In genomic region chr7:144834516-144835165, GRCh38 we compare ENCODE assay signal across 8 cellular contexts. TPM values are rescaled to one million over a fixed set of nuclear protein-coding genes. Genes with fewer than 3 reads are reported as not detected.
A peak's percentile ranks its signal among the peaks of the same experiment; 100 is the strongest.
DNase-seq lines count a peak whose midpoint lies in the region; ATAC-seq and TF ChIP-seq lines count a peak whose summit lies in the region.

No MANE protein-coding gene starts in this region.

- peak; percentile 30 for ATAC-seq in GM19324 (IDR thresholded peaks at IDR 0.05; ENCODE audit: low FRiP score, unreplicated experiment)
- peak; percentile 53 for ATAC-seq in HG03354 (IDR thresholded peaks at IDR 0.05; ENCODE audit: poor library complexity, severe bottlenecking, unreplicated experiment)
- ATAC-seq in foreskin keratinocyte, result no peak

- H3K9me3 Mint-ChIP-seq in T-helper 1 cell treated with Interleukin-12 subunit alpha and Interleukin-12 subunit beta and Interleukin-4 antibody, amounts not matched to agents 30 μg/mL and 1 μg/mL, for 36 hours, result peaks cover 19% of the 10 kb centered on the region

- H3K27ac ChIP-seq in coronary artery (peak overlapping the region; percentile 97 to 98), mesodermal cell (ENCODE audit: low read depth, low read length, severe bottlenecking) (no peak overlapping the region), tibial artery (peak overlapping the region; percentile 88 to 99), foreskin keratinocyte (no peak overlapping the region)

- H3K27ac Mint-ChIP-seq in T-helper 1 cell treated with Interleukin-12 subunit alpha and Interleukin-12 subunit beta and Interleukin-4 antibody, amounts not matched to agents 30 μg/mL and 1 μg/mL, for 36 hours, result peak overlapping the region; percentile 98

- no peaks in the 10 kb centered on the region for H3K36me3 ChIP-seq in mesodermal cell (ENCODE audit: control insufficient read depth, insufficient read depth, low read length)
- no peaks in the 10 kb centered on the region for H3K36me3 ChIP-seq in tibial artery

- peaks cover 17% of the 10 kb centered on the region for H3K36me3 Mint-ChIP-seq in T-helper 1 cell treated with Interleukin-12 subunit alpha and Interleukin-12 subunit beta and Interleukin-4 antibody, amounts not matched to agents 30 μg/mL and 1 μg/mL, for 36 hours (ENCODE audit: low read depth)

- peak overlapping the region; percentile 94 for H3K4me3 Mint-ChIP-seq in T-helper 1 cell treated with Interleukin-12 subunit alpha and Interleukin-12 subunit beta and Interleukin-4 antibody, amounts not matched to agents 30 μg/mL and 1 μg/mL, for 36 hours

- intact Hi-C loops in tibial artery (cut with DNase I; ENCODE audit: low total_unique reads), result no loop called here

- H3K9me3 ChIP-seq in mesodermal cell (ENCODE audit: control insufficient read depth, low read length) (no peaks in the 10 kb centered on the region), tibial artery (no peaks in the 10 kb centered on the region)

- H3K4me1 Mint-ChIP-seq in T-helper 1 cell treated with Interleukin-12 subunit alpha and Interleukin-12 subunit beta and Interleukin-4 antibody, amounts not matched to agents 30 μg/mL and 1 μg/mL, for 36 hours (ENCODE audit: low read depth), result peaks cover 31% of the 10 kb centered on the region

- no peaks in the 10 kb centered on the region for H3K27me3 ChIP-seq in tibial artery
- no peaks in the 10 kb centered on the region for H3K27me3 ChIP-seq in foreskin keratinocyte

- peak overlapping the region; percentile 90 for H3K4me3 ChIP-seq in coronary artery
- H3K4me3 ChIP-seq in mesodermal cell (ENCODE audit: extremely low read depth, insufficient read depth, low read length, poor library complexity, severe bottlenecking), result peak overlapping the region; percentile 69
- peak overlapping the region; percentile 70 to 91 for H3K4me3 ChIP-seq in tibial artery

- no peaks in the 10 kb centered on the region for H3K4me1 ChIP-seq in mesodermal cell (ENCODE audit: control insufficient read depth, insufficient read depth, low read length, poor library complexity, severe bottlenecking)
- H3K4me1 ChIP-seq in tibial artery, result peaks cover 0 to 15% (median 0%) of the 10 kb centered on the region in 4 donors
- no peaks in the 10 kb centered on the region for H3K4me1 ChIP-seq in foreskin keratinocyte

- WGBS in mesodermal cell (ENCODE audit: insufficient coverage in 2 of 2), 2 experiments, result 77 to 83% methylated on average over 9 to 11 of the region's 15 CpGs

- no peaks in the 10 kb centered on the region for H3K27me3 Mint-ChIP-seq in T-helper 1 cell treated with Interleukin-12 subunit alpha and Interleukin-12 subunit beta and Interleukin-4 antibody, amounts not matched to agents 30 μg/mL and 1 μg/mL, for 36 hours (ENCODE audit: low read depth)

- DNase-seq in Ammon's horn (ENCODE audit: low spot score), result peak; percentile 53
- DNase-seq in coronary artery (ENCODE audit: low spot score), result no peak
- DNase-seq in tibial artery, result peak in 1 of 2 donors; percentile 44
- DNase-seq in foreskin keratinocyte, result no peak

- TF ChIP-seq CTCF in coronary artery (IDR thresholded peaks at IDR 0.05) (no peak), tibial artery (IDR thresholded peaks at IDR 0.05) (no peak), foreskin keratinocyte (conservative IDR thresholded peaks at IDR 0.05) (no peak)

RNA-seq across cellular contexts. Expression of gene TPK1, which starts 1.2 kb away (rescaled TPM):
- 4.7 TPM for polyA plus RNA-seq in mesodermal cell (2013, experiment 1 of 2)
- polyA plus RNA-seq in mesodermal cell (2013, experiment 2 of 2), result 3.6 TPM
- total RNA-seq in foreskin keratinocyte, result 1.1 and 1.3 TPM in 2 replicates
- polyA plus RNA-seq in foreskin keratinocyte, result 0.73 and 1.4 TPM in 2 replicates

Comparison
In these comparisons a context has a peak if more than half of its experiments do, and no peak if none do; other contexts are left out.
1. H3K27ac ChIP-seq: peak in coronary artery (2 of 2) and tibial artery (2 of 2); none in mesodermal cell (single experiment) and foreskin keratinocyte (single experiment).
2. Peak in every context shown above with its lines, with median percentiles within 50 percentile points of each other: H3K4me3 ChIP-seq.